Comparison of ENCODE assay signal across 17 cellular contexts in genomic region chr1:8646189-8646588, GRCh38.
A peak's percentile ranks its signal among the peaks of the same experiment; 100 is the strongest.
DNase-seq lines count a peak whose midpoint lies in the region; ATAC-seq and TF ChIP-seq lines count a peak whose summit lies in the region.
"Had no signal": no experiment of that assay in that cellular context is flagged by ENCODE, and none has a peak within 500 bp of the region (broad histone marks: within the 10 kb centered on the region; RNA-seq: fewer than 3 reads in every experiment).

No MANE protein-coding gene starts in this region.

- TF ChIP-seq CTCF in HEK293 (tag by site-specific recombination; IDR thresholded peaks at IDR 0.05) (no peak), omental fat pad (IDR thresholded peaks at IDR 0.05) (no peak)
- no peak for TF ChIP-seq CTCF in CD4-positive, alpha-beta T cell (IDR thresholded peaks at IDR 0.05)

- H3K27ac Mint-ChIP-seq in activated T-helper 2 cell treated with anti-CD3 and anti-CD28 coated beads, Interferon-gamma antibody, Interleukin-2, Interleukin-4, amounts not matched to agents 10 μg/mL and 5 μg/mL and 100 μg/mL, durations not matched to agents 14 hours and 24 hours and 36 hours, result peak overlapping the region; percentile 28
- H3K27ac Mint-ChIP-seq in naive B cell, result peak overlapping the region; percentile 12 to 76 (median 58)
- no peak overlapping the region for H3K27ac Mint-ChIP-seq in CD4-positive, alpha-beta T cell

- H3K36me3 ChIP-seq in HEK293 (ENCODE audit: control insufficient read depth in 2 of 2, insufficient read depth in 1 of 2, low read length in 2 of 2), result no peaks in the 10 kb centered on the region
- H3K36me3 ChIP-seq in aorta (ENCODE audit: control insufficient read depth in 1 of 2, insufficient read depth in 2 of 2, low read length in 1 of 2), result no peaks in the 10 kb centered on the region

- DNase-seq in DMS79 (lab: John Stamatoyannopoulos, UW) (peak; percentile 80), naive B cell (no peak), aorta (no peak), omental fat pad (ENCODE audit: low spot score) (no peak)
- DNase-seq in activated T-helper 2 cell treated with anti-CD3 and anti-CD28 coated beads, Interferon-gamma antibody, Interleukin-2, Interleukin-4, amounts not matched to agents 10 μg/mL and 5 μg/mL and 100 μg/mL, durations not matched to agents 14 hours and 24 hours and 36 hours (ENCODE audit: low spot score), result no peak
- no peak for DNase-seq in CD4-positive, alpha-beta T cell
- DNase-seq: C1 segment of cervical spinal cord; GDM1; KG1; NCI-H1105 treated with DMSO at 0.1 percent for 48 hours; NCI-H1694 treated with DMSO at 0.1 percent for 48 hours; NCI-H748 treated with DMSO at 0.1 percent for 48 hours; NK-92 treated with Interleukin-12 subunit alpha and Interleukin-12 subunit beta, amount 100 ng/mL, for 24 hours; Right ventricle myocardium superior; SW 1271 had no signal

- intact Hi-C loops in activated T-helper 2 cell treated with anti-CD3 and anti-CD28 coated beads, Interferon-gamma antibody, Interleukin-2, Interleukin-4, amounts not matched to agents 10 μg/mL and 5 μg/mL and 100 μg/mL, durations not matched to agents 14 hours and 24 hours and 36 hours (cut with micrococcal nuclease), result loop anchor here (5.0 kb wide), 1 partner anchor 224 kb away; no protein-coding TSS in a partner anchor
- intact Hi-C loops in aorta (cut with DNase I), result no loop called here
- intact Hi-C loops in CD4-positive, alpha-beta T cell (cut with DNase I, micrococcal nuclease), result no loop called here

- WGBS in aorta, 2 donors, result 90 to 96% methylated on average over 6 of the region's 6 CpGs

- no peak overlapping the region for H3K27ac ChIP-seq in HEK293 (ENCODE audit: extremely low read depth, low read depth, low read length)
- no peak overlapping the region for H3K27ac ChIP-seq in aorta (ENCODE audit: low read depth in 1 of 2, low read length in 2 of 2)
- H3K27ac ChIP-seq in CD4-positive, alpha-beta T cell (ENCODE audit: low read depth, low read length), result no peak overlapping the region

- H3K4me3 Mint-ChIP-seq in activated T-helper 2 cell treated with anti-CD3 and anti-CD28 coated beads, Interferon-gamma antibody, Interleukin-2, Interleukin-4, amounts not matched to agents 10 μg/mL and 5 μg/mL and 100 μg/mL, durations not matched to agents 14 hours and 24 hours and 36 hours (ENCODE audit: low read depth), result no peak overlapping the region
- H3K4me3 Mint-ChIP-seq in naive B cell, result peak overlapping the region in 2 of 8 donors; percentile 12 to 20
- no peak overlapping the region for H3K4me3 Mint-ChIP-seq in CD4-positive, alpha-beta T cell

- H3K4me3 ChIP-seq in HEK293 (ENCODE audit: low read depth, low read length) (no peak overlapping the region), aorta (ENCODE audit: low read length in 2 of 2) (no peak overlapping the region)

- peaks cover 49% of the 10 kb centered on the region for H3K36me3 Mint-ChIP-seq in activated T-helper 2 cell treated with anti-CD3 and anti-CD28 coated beads, Interferon-gamma antibody, Interleukin-2, Interleukin-4, amounts not matched to agents 10 μg/mL and 5 μg/mL and 100 μg/mL, durations not matched to agents 14 hours and 24 hours and 36 hours (ENCODE audit: low read depth)
- H3K36me3 Mint-ChIP-seq in naive B cell, result peaks cover 0 to 4% of the 10 kb centered on the region in 2 donors
- no peaks in the 10 kb centered on the region for H3K36me3 Mint-ChIP-seq in CD4-positive, alpha-beta T cell (ENCODE audit: low read depth)

- ATAC-seq in naive B cell (ENCODE audit: low read depth in 2 of 2), result no peak
- no peak for ATAC-seq in aorta (ENCODE audit: low FRiP score)
- ATAC-seq in GM21390 (IDR thresholded peaks at IDR 0.05; ENCODE audit: unreplicated experiment), result no peak
- ATAC-seq in CD4-positive, alpha-beta T cell (ENCODE audit: poor library complexity), result no peak
- ATAC-seq in omental fat pad (ENCODE audit: low FRiP score), result no peak

- H3K4me1 ChIP-seq in HEK293 (ENCODE audit: control insufficient read depth, insufficient read depth, low read length) (peaks cover 3% of the 10 kb centered on the region), aorta (ENCODE audit: control insufficient read depth in 1 of 2, insufficient read depth in 2 of 2, low read length in 2 of 2) (no peaks in the 10 kb centered on the region)

- POLR2A ChIA-PET in HEK293 (lab: Yijun Ruan, JAX), result no interaction called here
- POLR2A ChIA-PET in CD4-positive, alpha-beta T cell (lab: Charles Lee), result no interaction called here

- H3K27me3 ChIP-seq in aorta (ENCODE audit: control insufficient read depth in 1 of 2, insufficient read depth in 2 of 2, low read length in 1 of 2), result no peaks in the 10 kb centered on the region
- no peaks in the 10 kb centered on the region for H3K27me3 ChIP-seq in CD4-positive, alpha-beta T cell (ENCODE audit: control insufficient read depth, insufficient read depth, low read length)

- no peaks in the 10 kb centered on the region for H3K27me3 Mint-ChIP-seq in activated T-helper 2 cell treated with anti-CD3 and anti-CD28 coated beads, Interferon-gamma antibody, Interleukin-2, Interleukin-4, amounts not matched to agents 10 μg/mL and 5 μg/mL and 100 μg/mL, durations not matched to agents 14 hours and 24 hours and 36 hours (ENCODE audit: low read depth)
- H3K27me3 Mint-ChIP-seq in naive B cell, result no peaks in the 10 kb centered on the region
- no peaks in the 10 kb centered on the region for H3K27me3 Mint-ChIP-seq in CD4-positive, alpha-beta T cell

- no peaks in the 10 kb centered on the region for H3K9me3 Mint-ChIP-seq in activated T-helper 2 cell treated with anti-CD3 and anti-CD28 coated beads, Interferon-gamma antibody, Interleukin-2, Interleukin-4, amounts not matched to agents 10 μg/mL and 5 μg/mL and 100 μg/mL, durations not matched to agents 14 hours and 24 hours and 36 hours
- no peaks in the 10 kb centered on the region for H3K9me3 Mint-ChIP-seq in naive B cell
- H3K9me3 Mint-ChIP-seq in CD4-positive, alpha-beta T cell, result no peaks in the 10 kb centered on the region

- CTCF ChIA-PET in HEK293 (lab: Yijun Ruan, JAX), result no interaction called here
- CTCF ChIA-PET in CD4-positive, alpha-beta T cell (lab: Charles Lee), result no interaction called here

- H3K9me3 ChIP-seq in HEK293 (ENCODE audit: control insufficient read depth, insufficient read depth, low read depth, low read length) (no peaks in the 10 kb centered on the region), aorta (ENCODE audit: control insufficient read depth, low read length) (no peaks in the 10 kb centered on the region)
- H3K9me3 ChIP-seq in CD4-positive, alpha-beta T cell (ENCODE audit: control insufficient read depth, low read length), result no peaks in the 10 kb centered on the region

- H3K4me1 Mint-ChIP-seq in activated T-helper 2 cell treated with anti-CD3 and anti-CD28 coated beads, Interferon-gamma antibody, Interleukin-2, Interleukin-4, amounts not matched to agents 10 μg/mL and 5 μg/mL and 100 μg/mL, durations not matched to agents 14 hours and 24 hours and 36 hours (ENCODE audit: low read depth), result peaks cover 54% of the 10 kb centered on the region
- peaks cover 56 to 70% (median 57%) of the 10 kb centered on the region in 3 donors for H3K4me1 Mint-ChIP-seq in naive B cell
- H3K4me1 Mint-ChIP-seq in CD4-positive, alpha-beta T cell (ENCODE audit: low read depth), result peaks cover 4% of the 10 kb centered on the region

TF ChIP-seq in HEK293, 187 proteins besides CTCF, POLR2A, EP300 and RAD21:
- TF ChIP-seq ZNF639 (tag by site-specific recombination; IDR thresholded peaks at IDR 0.05), result no peak
- no peak for TF ChIP-seq OSR2 (tag by site-specific recombination; IDR thresholded peaks at IDR 0.05)
- peak; percentile 40; the same call in 1 of the 2 replicates for TF ChIP-seq ZNF121 (tag by site-specific recombination; IDR thresholded peaks at IDR 0.05)
